In the genomic region with DNA sequence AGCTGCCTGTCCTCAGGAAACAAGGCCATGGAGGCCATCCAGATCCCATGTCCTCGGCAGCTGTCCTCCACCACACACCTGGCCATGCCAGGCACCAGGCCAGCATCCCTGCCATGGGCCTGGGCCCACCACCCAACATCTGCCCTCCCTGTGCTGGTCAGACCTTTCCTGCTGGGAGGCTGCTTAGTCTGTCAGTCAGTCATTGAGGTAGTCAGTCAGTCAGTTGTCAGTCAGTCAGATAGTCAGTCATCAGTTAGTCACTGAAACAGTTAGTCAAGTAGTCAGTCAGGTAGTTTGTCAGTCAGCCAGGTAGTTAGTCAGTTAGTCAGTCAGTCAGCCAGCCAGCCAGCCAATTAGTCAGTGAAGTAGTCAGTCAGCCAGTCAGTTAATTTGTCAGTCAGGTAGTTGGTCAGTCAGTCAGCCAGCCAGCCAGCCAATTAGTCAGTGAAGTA, we compare ENCODE assay signal across 1 cellular context.
TF ChIP-seq lines count a peak whose summit lies in the region.

No MANE protein-coding gene starts in this region.

TF ChIP-seq in K562, 482 proteins besides CTCF, POLR2A, EP300 and RAD21:
- TF ChIP-seq IRF2 (CRISPR knock-in tag; IDR thresholded peaks at IDR 0.05): no peak
- TF ChIP-seq, protein P1, sequence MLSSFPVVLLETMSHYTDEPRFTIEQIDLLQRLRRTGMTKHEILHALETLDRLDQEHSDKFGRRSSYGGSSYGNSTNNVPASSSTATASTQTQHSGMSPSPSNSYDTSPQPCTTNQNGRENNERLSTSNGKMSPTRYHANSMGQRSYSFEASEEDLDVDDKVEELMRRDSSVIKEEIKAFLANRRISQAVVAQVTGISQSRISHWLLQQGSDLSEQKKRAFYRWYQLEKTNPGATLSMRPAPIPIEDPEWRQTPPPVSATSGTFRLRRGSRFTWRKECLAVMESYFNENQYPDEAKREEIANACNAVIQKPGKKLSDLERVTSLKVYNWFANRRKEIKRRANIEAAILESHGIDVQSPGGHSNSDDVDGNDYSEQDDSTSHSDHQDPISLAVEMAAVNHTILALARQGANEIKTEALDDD (IDR thresholded peaks at IDR 0.05): peak; percentile 50; the same call in 1 of the 2 replicates
